8 cellular contexts compared by ENCODE assay signal in genomic region chr6:26104457-26105108, GRCh38. TPM values are rescaled to one million over a fixed set of nuclear protein-coding genes. Genes with fewer than 3 reads are reported as not detected.
DNase-seq lines count a peak whose midpoint lies in the region; ATAC-seq and TF ChIP-seq lines count a peak whose summit lies in the region.

No MANE protein-coding gene starts in this region.

- no peaks in the 10 kb centered on the region for H3K36me3 ChIP-seq in CD4-positive, CD25-positive, alpha-beta regulatory T cell (ENCODE audit: control insufficient read depth, insufficient read depth, low read length)

- CTCF ChIA-PET in HEK293T (lab: Yijun Ruan, JAX), result interaction anchor here (0.6 to 0.7 kb wide), 2 partner anchors 9 to 178 kb away, joined by 3 read pairs; no protein-coding TSS in a partner anchor

- H3K4me1 Mint-ChIP-seq in CD4-positive, CD25-positive, alpha-beta regulatory T cell, result peaks cover 5 to 22% (median 12%) of the 10 kb centered on the region in 4 donors
- H3K4me1 Mint-ChIP-seq in T-helper 2 cell treated with Interferon-gamma antibody and Interleukin-4, amounts not matched to agents 5 μg/mL and 100 μg/mL, for 36 hours (ENCODE audit: low read depth), result peaks cover 18% of the 10 kb centered on the region

- peaks cover 12% of the 10 kb centered on the region for H3K27me3 Mint-ChIP-seq in CD4-positive, CD25-positive, alpha-beta regulatory T cell
- H3K27me3 Mint-ChIP-seq in T-helper 2 cell treated with Interferon-gamma antibody and Interleukin-4, amounts not matched to agents 5 μg/mL and 100 μg/mL, for 36 hours (ENCODE audit: low read depth), result peaks cover 6% of the 10 kb centered on the region

- H3K9me3 Mint-ChIP-seq in CD4-positive, CD25-positive, alpha-beta regulatory T cell, result peaks cover 0 to 3% (median 0%) of the 10 kb centered on the region in 7 donors
- H3K9me3 Mint-ChIP-seq in T-helper 2 cell treated with Interferon-gamma antibody and Interleukin-4, amounts not matched to agents 5 μg/mL and 100 μg/mL, for 36 hours, result no peaks in the 10 kb centered on the region

- peak overlapping the region; percentile 91 to 93 (median 92) for H3K4me3 Mint-ChIP-seq in CD4-positive, CD25-positive, alpha-beta regulatory T cell
- H3K4me3 Mint-ChIP-seq in T-helper 2 cell treated with Interferon-gamma antibody and Interleukin-4, amounts not matched to agents 5 μg/mL and 100 μg/mL, for 36 hours, result peak overlapping the region; percentile 92

- ATAC-seq in CD4-positive, CD25-positive, alpha-beta regulatory T cell (ENCODE audit: low read depth in 2 of 2), result no peak

- DNase-seq in CD4-positive, CD25-positive, alpha-beta regulatory T cell, result no peak
- DNase-seq in HEK293T (ENCODE audit: extremely low spot score), result no peak
- peak; percentile 24 for DNase-seq in T-helper 2 cell treated with Interferon-gamma antibody and Interleukin-4, amounts not matched to agents 5 μg/mL and 100 μg/mL, for 36 hours (ENCODE audit: low spot score)
- DNase-seq in foreskin fibroblast, result no peak
- no peak for DNase-seq in retinal pigment epithelial cell (ENCODE audit: low read depth)
- no peak for DNase-seq in H4 (ENCODE audit: low spot score)
- DNase-seq in DMS153 (lab: John Stamatoyannopoulos, UW), result no peak
- no peak for DNase-seq in activated effector memory CD4-positive, alpha-beta T cell treated with Interleukin-2 at 50 U/mL for 16 hours

- H3K36me3 Mint-ChIP-seq in CD4-positive, CD25-positive, alpha-beta regulatory T cell, result no peaks in the 10 kb centered on the region
- H3K36me3 Mint-ChIP-seq in T-helper 2 cell treated with Interferon-gamma antibody and Interleukin-4, amounts not matched to agents 5 μg/mL and 100 μg/mL, for 36 hours (ENCODE audit: low read depth), result peaks cover 2% of the 10 kb centered on the region

- H3K4me1 ChIP-seq in CD4-positive, CD25-positive, alpha-beta regulatory T cell (ENCODE audit: control insufficient read depth, insufficient read depth, low read length, poor library complexity, severe bottlenecking), result peaks cover 17% of the 10 kb centered on the region

- peak overlapping the region; percentile 85 for H3K4me3 ChIP-seq in CD4-positive, CD25-positive, alpha-beta regulatory T cell (ENCODE audit: low read depth, low read length)
- H3K4me3 ChIP-seq in foreskin fibroblast (ENCODE audit: low read depth in 1 of 2, low read length in 2 of 2) (peak overlapping the region; percentile 53 to 87), retinal pigment epithelial cell (ENCODE audit: low read length) (peak overlapping the region; percentile 66)

- H3K27ac ChIP-seq in CD4-positive, CD25-positive, alpha-beta regulatory T cell (ENCODE audit: insufficient read depth, low read length, poor library complexity, severe bottlenecking), result peak overlapping the region; percentile 97

- peak overlapping the region; percentile 99 to 100 (median 99) for H3K27ac Mint-ChIP-seq in CD4-positive, CD25-positive, alpha-beta regulatory T cell
- H3K27ac Mint-ChIP-seq in T-helper 2 cell treated with Interferon-gamma antibody and Interleukin-4, amounts not matched to agents 5 μg/mL and 100 μg/mL, for 36 hours, result peak overlapping the region; percentile 99

- TF ChIP-seq CTCF in foreskin fibroblast (IDR thresholded peaks at IDR 0.05; ENCODE audit: low read depth, low read length) (no peak), retinal pigment epithelial cell (conservative IDR thresholded peaks at IDR 0.05; ENCODE audit: low read depth, low read length) (no peak)

- no peaks in the 10 kb centered on the region for H3K9me3 ChIP-seq in CD4-positive, CD25-positive, alpha-beta regulatory T cell (ENCODE audit: control insufficient read depth in 2 of 2, low read length in 2 of 2)

- H3K27me3 ChIP-seq in CD4-positive, CD25-positive, alpha-beta regulatory T cell (ENCODE audit: control insufficient read depth, insufficient read depth, low read length), result no peaks in the 10 kb centered on the region

- POLR2A ChIA-PET in HEK293T (lab: Yijun Ruan, JAX), result interaction anchor here (0.6 to 4.6 kb wide), 18 partner anchors 8 to 1780 kb away, joined by 3 to 87 read pairs (median 6); a partner anchor contains a TSS

TF ChIP-seq in HEK293T, 16 proteins besides CTCF, POLR2A, EP300 and RAD21:
- TF ChIP-seq ZNF384 (IDR thresholded peaks at IDR 0.05), result peak; percentile 72; the same call in 1 of the 2 replicates
- TF ChIP-seq FOXA1 (IDR thresholded peaks at IDR 0.05), result no peak

RNA-seq across cellular contexts. Expression of gene HFE, which starts 17.4 kb away (rescaled TPM):
- total RNA-seq in CD4-positive, CD25-positive, alpha-beta regulatory T cell, result 2.6 TPM
- polyA plus RNA-seq in CD4-positive, CD25-positive, alpha-beta regulatory T cell, result 1 to 10 TPM; 1.2 to 2.5 (median 2.4) TPM
- total RNA-seq in H4 (2014; rRNA removed; shearing (Covaris generic)), result 7.8 and 13.4 TPM in 2 replicates
